9 cellular contexts compared by ENCODE assay signal in genomic region chr20:19936801-19937583, GRCh38.
DNase-seq lines count a peak whose midpoint lies in the region; ATAC-seq lines count a peak whose summit lies in the region.
"Had no signal": no experiment of that assay in that cellular context is flagged by ENCODE, and none has a peak within 500 bp of the region (broad histone marks: within the 10 kb centered on the region; RNA-seq: fewer than 3 reads in every experiment).

No MANE protein-coding gene starts in this region.

- no peak overlapping the region for H3K27ac Mint-ChIP-seq in activated CD4-positive, alpha-beta T cell treated with anti-CD3 and anti-CD28 coated beads for 36 hours

- intact Hi-C loops in activated CD4-positive, alpha-beta T cell treated with anti-CD3 and anti-CD28 coated beads for 36 hours (cut with DNase I, micrococcal nuclease), result loop anchor here (1.0 to 5.0 kb wide), 5 partner anchors 8 to 245 kb away; partner anchors contain the start of gene NAA20 (in 2 of the 2)
- intact Hi-C loops in Right ventricle myocardium inferior (cut with DNase I), result loop anchor here (5.0 kb wide), 1 partner anchor 50 kb away; no protein-coding TSS in a partner anchor

- H3K27ac ChIP-seq in SK-N-MC, result 0 out of 2 replicates have a peak overlapping the region, but pooled peaks have one; percentile 5
- H3K27ac ChIP-seq in substantia nigra (ENCODE audit: low read depth, low read length, poor library complexity, severe bottlenecking), result peak overlapping the region; percentile 36
- H3K27ac ChIP-seq: A549 had no signal

- no peaks in the 10 kb centered on the region for H3K36me3 Mint-ChIP-seq in activated CD4-positive, alpha-beta T cell treated with anti-CD3 and anti-CD28 coated beads for 36 hours (ENCODE audit: low read depth)

- H3K4me3 ChIP-seq in SK-N-MC, result peak overlapping the region; percentile 21
- H3K4me3 ChIP-seq: A549 had no signal

- peaks cover 39% of the 10 kb centered on the region for H3K27me3 Mint-ChIP-seq in activated CD4-positive, alpha-beta T cell treated with anti-CD3 and anti-CD28 coated beads for 36 hours

- CTCF ChIA-PET in activated CD4-positive, alpha-beta T cell treated with anti-CD3 and anti-CD28 coated beads for 36 hours (lab: Charles Lee), result interaction anchor here (0.7 to 1.1 kb wide), 2 partner anchors 75 to 151 kb away, joined by 3 to 4 read pairs; no protein-coding TSS in a partner anchor

- no peaks in the 10 kb centered on the region for H3K36me3 ChIP-seq in SK-N-MC (ENCODE audit: insufficient read depth, low read length)

- peak; percentile 69 for ATAC-seq in activated CD4-positive, alpha-beta T cell treated with anti-CD3 and anti-CD28 coated beads for 36 hours
- peak; percentile 43 for ATAC-seq in Right ventricle myocardium inferior

- peak; percentile 53 for DNase-seq in activated CD4-positive, alpha-beta T cell treated with anti-CD3 and anti-CD28 coated beads for 36 hours
- DNase-seq in activated CD4-positive, alpha-beta T cell treated with anti-CD3 and anti-CD28 coated beads for 1 hour, result no peak
- DNase-seq in SK-N-MC (ENCODE audit: low read depth, low spot score), result no peak
- DNase-seq in Right ventricle myocardium inferior (ENCODE audit: missing footprints), result no peak
- DNase-seq in substantia nigra (lab: John Stamatoyannopoulos, UW), result peak in 10 of 49 donors; percentile 10 to 40 (median 28)
- no peak for DNase-seq in SK-N-DZ (ENCODE audit: low spot score)
- DNase-seq in cerebellar cortex (ENCODE audit: low spot score), result no peak
- no peak for DNase-seq in NCI-H1417 (lab: John Stamatoyannopoulos, UW)

- POLR2A ChIA-PET in activated CD4-positive, alpha-beta T cell treated with anti-CD3 and anti-CD28 coated beads for 36 hours (lab: Charles Lee), result interaction anchor here (0.6 kb wide), 1 partner anchor 191 kb away, joined by 4 read pairs; no protein-coding TSS in a partner anchor

- no peaks in the 10 kb centered on the region for H3K9me3 ChIP-seq in SK-N-MC (ENCODE audit: low read depth, low read length)
- H3K9me3 ChIP-seq: A549 had no signal

- H3K4me1 Mint-ChIP-seq in activated CD4-positive, alpha-beta T cell treated with anti-CD3 and anti-CD28 coated beads for 36 hours, result peaks cover 29% of the 10 kb centered on the region

- H3K9me3 Mint-ChIP-seq in activated CD4-positive, alpha-beta T cell treated with anti-CD3 and anti-CD28 coated beads for 36 hours (ENCODE audit: low read depth), result no peaks in the 10 kb centered on the region

- H3K9ac ChIP-seq in SK-N-MC (ENCODE audit: insufficient read length), result no peak overlapping the region

- H3K4me3 Mint-ChIP-seq in activated CD4-positive, alpha-beta T cell treated with anti-CD3 and anti-CD28 coated beads for 36 hours, result no peak overlapping the region
